Comparison of ENCODE assay signal across 9 cellular contexts in genomic region chr20:813386-813785, GRCh38. TPM values are rescaled to one million over a fixed set of nuclear protein-coding genes. Genes with fewer than 3 reads are reported as not detected.
"Had no signal": no experiment of that assay in that cellular context is flagged by ENCODE, and none has a peak within 500 bp of the region (broad histone marks: within the 10 kb centered on the region; RNA-seq: fewer than 3 reads in every experiment).

No MANE protein-coding gene starts in this region.

- H3K9ac ChIP-seq: GM23248 had no signal

- H3K9me3 Mint-ChIP-seq: HFFc6 had no signal

- H3K9me3 ChIP-seq: HAP-1 had no signal

- H3K27ac Mint-ChIP-seq: HFFc6 had no signal

- ATAC-seq: HCT116 had no signal

- H3K36me3 ChIP-seq: HAP-1 had no signal

- H3K27ac ChIP-seq: GM23248 had no signal

- DNase-seq: GM23248, GOT3, H7, HFFc6, IMR-90, KBM-7 had no signal

- H3K4me1 ChIP-seq: HAP-1 had no signal

- H3K4me3 ChIP-seq: GM23248, HAP-1 had no signal

- H3K4me3 Mint-ChIP-seq: HFFc6 had no signal

- FAIRE-seq: HTR-8/SVneo had no signal

RNA-seq across cellular contexts. Expression of gene SLC52A3, which starts 45.1 kb away (rescaled TPM):
- total RNA-seq: GM23248, IMR-90 had no signal
- polyA plus RNA-seq: GM23248, IMR-90 had no signal
